17 cellular contexts compared by ENCODE assay signal in the genomic region with DNA sequence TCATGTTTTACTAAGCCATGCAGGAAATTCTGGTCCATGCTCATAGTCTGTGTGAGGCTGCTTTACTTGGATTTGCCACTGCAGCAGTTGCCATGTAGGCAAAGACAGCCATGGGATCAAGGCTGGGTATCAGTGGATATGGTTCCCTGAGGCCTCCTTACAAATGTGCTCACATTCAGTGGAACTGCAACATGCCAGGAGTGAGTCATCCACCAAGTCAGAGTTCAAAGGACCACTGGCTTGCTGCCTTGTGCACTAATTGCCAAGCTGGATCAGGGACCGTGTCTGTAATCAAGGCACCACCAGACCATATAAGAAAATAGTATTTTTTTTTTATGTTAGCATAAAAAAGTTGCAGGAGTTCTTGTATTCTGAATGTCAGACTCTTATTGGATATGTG.
"Had no signal": no experiment of that assay in that cellular context is flagged by ENCODE, and none has a peak within 500 bp of the region (broad histone marks: within the 10 kb centered on the region; RNA-seq: fewer than 3 reads in every experiment).

No MANE protein-coding gene starts in this region.

- H2AFZ ChIP-seq: parathyroid adenoma had no signal

- H3K36me3 ChIP-seq: esophagus muscularis mucosa, heart left ventricle, lower lobe of right lung, stomach had no signal

- DNase-seq: activated CD4-positive, alpha-beta T cell treated with anti-CD3 and anti-CD28 coated beads, Interleukin-2, amount 50 U/mL, for 4 hours; activated CD4-positive, CD25-positive, alpha-beta regulatory T cell treated with anti-CD3 and anti-CD28 coated beads, Interleukin-2, amount 50 U/mL, for 72 hours; activated CD8-positive, alpha-beta memory T cell treated with anti-CD3 and anti-CD28 coated beads, Interleukin-2, amount 10 ng/mL, durations not matched to agents 7 days and 5 days; activated effector memory CD4-positive, alpha-beta T cell treated with anti-CD3 and anti-CD28 coated beads, Interleukin-2, amount 50 U/mL, for 16 hours; activated T-cell treated with anti-CD3 and anti-CD28 coated beads, Interleukin-2, amount 50 U/mL, for 24 hours; anterior cingulate cortex; dorsolateral prefrontal cortex; foreskin melanocyte; heart left ventricle; kidney; lower lobe of right lung; midbrain; naive thymus-derived CD4-positive, alpha-beta T cell; stomach had no signal

- ATAC-seq: activated CD8-positive, alpha-beta memory T cell treated with anti-CD3 and anti-CD28 coated beads, Interleukin-2, amount 10 ng/mL, durations not matched to agents 7 days and 5 days; heart left ventricle; lower lobe of right lung; naive thymus-derived CD4-positive, alpha-beta T cell had no signal

- H3K27me3 ChIP-seq: dorsolateral prefrontal cortex, esophagus muscularis mucosa, heart left ventricle, stomach had no signal

- H3K4me1 Mint-ChIP-seq: activated CD8-positive, alpha-beta memory T cell treated with anti-CD3 and anti-CD28 coated beads, Interleukin-2, amount 10 ng/mL, durations not matched to agents 7 days and 5 days had no signal

- H3K9ac ChIP-seq: parathyroid adenoma had no signal

- H3K27ac ChIP-seq: dorsolateral prefrontal cortex, esophagus muscularis mucosa, heart left ventricle, lower lobe of right lung, parathyroid adenoma, stomach had no signal

- H3K27ac Mint-ChIP-seq: activated CD8-positive, alpha-beta memory T cell treated with anti-CD3 and anti-CD28 coated beads, Interleukin-2, amount 10 ng/mL, durations not matched to agents 7 days and 5 days; activated naive CD8-positive, alpha-beta T cell; activated T-cell treated with anti-CD3 and anti-CD28 coated beads, Interleukin-2, amount 50 U/mL, for 24 hours had no signal

- H3K27me3 Mint-ChIP-seq: activated CD8-positive, alpha-beta memory T cell treated with anti-CD3 and anti-CD28 coated beads, Interleukin-2, amount 10 ng/mL, durations not matched to agents 7 days and 5 days; activated naive CD8-positive, alpha-beta T cell; activated T-cell treated with anti-CD3 and anti-CD28 coated beads, Interleukin-2, amount 50 U/mL, for 24 hours had no signal

- H3K9me3 ChIP-seq: esophagus muscularis mucosa, heart left ventricle, lower lobe of right lung, stomach had no signal

- H3K4me3 Mint-ChIP-seq: activated CD8-positive, alpha-beta memory T cell treated with anti-CD3 and anti-CD28 coated beads, Interleukin-2, amount 10 ng/mL, durations not matched to agents 7 days and 5 days; activated naive CD8-positive, alpha-beta T cell; activated T-cell treated with anti-CD3 and anti-CD28 coated beads, Interleukin-2, amount 50 U/mL, for 24 hours; naive thymus-derived CD4-positive, alpha-beta T cell had no signal

- H3K4me1 ChIP-seq: esophagus muscularis mucosa, heart left ventricle, lower lobe of right lung, stomach had no signal

- H3K36me3 Mint-ChIP-seq: activated CD8-positive, alpha-beta memory T cell treated with anti-CD3 and anti-CD28 coated beads, Interleukin-2, amount 10 ng/mL, durations not matched to agents 7 days and 5 days; activated naive CD8-positive, alpha-beta T cell; naive thymus-derived CD4-positive, alpha-beta T cell had no signal

- H3K4me3 ChIP-seq: dorsolateral prefrontal cortex, esophagus muscularis mucosa, heart left ventricle, lower lobe of right lung, stomach had no signal
